In the genomic region with DNA sequence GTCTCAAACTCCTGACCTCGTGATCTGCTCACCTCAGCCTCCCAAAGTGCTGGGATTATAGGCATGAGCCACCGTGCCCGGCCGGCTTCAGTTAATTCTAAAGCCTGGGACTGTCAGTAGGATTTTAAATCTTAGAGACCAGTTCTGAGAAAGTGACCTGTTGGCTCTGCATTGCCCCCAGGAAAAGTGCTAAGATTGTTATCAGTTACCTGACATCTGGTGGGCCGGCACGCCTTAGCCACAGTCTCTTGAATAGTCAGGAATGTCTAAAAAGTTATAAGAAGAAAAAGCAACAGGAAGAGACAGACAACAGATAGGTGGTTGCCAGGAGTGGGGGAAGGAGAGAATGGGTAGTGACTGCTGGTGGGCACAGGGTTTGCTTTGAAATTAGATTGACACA, we compare ENCODE assay signal across 18 cellular contexts. TPM values are rescaled to one million over a fixed set of nuclear protein-coding genes. Genes with fewer than 3 reads are reported as not detected.
DNase-seq lines count a peak whose midpoint lies in the region; ATAC-seq and TF ChIP-seq lines count a peak whose summit lies in the region.
"Had no signal": no experiment of that assay in that cellular context is flagged by ENCODE, and none has a peak within 500 bp of the region (broad histone marks: within the 10 kb centered on the region; RNA-seq: fewer than 3 reads in every experiment).

No MANE protein-coding gene starts in this region.

- H3K4me1 ChIP-seq in vagina = peaks cover 20% of the 10 kb centered on the region
- H3K4me1 ChIP-seq: BLaER1 treated with 17β-estradiol and CSF1 and Interleukin-3, amounts not matched to agents 10 nM and 100 nM had no signal

- intact Hi-C loops in vagina (cut with DNase I) = no loop called here
- intact Hi-C loops in posterior vena cava (cut with DNase I) = no loop called here

- no peak overlapping the region for H3K4me3 Mint-ChIP-seq in central memory CD8-positive, alpha-beta T cell
- H3K4me3 Mint-ChIP-seq in stimulated activated naive B cell treated with anti-CD40 and anti-IgM and Interleukin-4, amounts not matched to agents 10 μg/mL and 1 μg/mL and 100 μg/mL, for 72 hours = no peak overlapping the region
- H3K4me3 Mint-ChIP-seq: GM23338 had no signal

- H3K9me3 ChIP-seq in SK-N-MC (ENCODE audit: low read depth, low read length) (no peaks in the 10 kb centered on the region), vagina (no peaks in the 10 kb centered on the region)

- H3K4me1 Mint-ChIP-seq in central memory CD8-positive, alpha-beta T cell = peaks cover 59% of the 10 kb centered on the region
- H3K4me1 Mint-ChIP-seq in stimulated activated naive B cell treated with anti-CD40 and anti-IgM and Interleukin-4, amounts not matched to agents 10 μg/mL and 1 μg/mL and 100 μg/mL, for 72 hours = peaks cover 19 to 46% of the 10 kb centered on the region in 2 donors
- H3K4me1 Mint-ChIP-seq: GM23338 had no signal

- peak overlapping the region; percentile 12 for H3K27ac Mint-ChIP-seq in central memory CD8-positive, alpha-beta T cell (ENCODE audit: low read depth)
- H3K27ac Mint-ChIP-seq in stimulated activated naive B cell treated with anti-CD40 and anti-IgM and Interleukin-4, amounts not matched to agents 10 μg/mL and 1 μg/mL and 100 μg/mL, for 72 hours = peak overlapping the region; percentile 1
- H3K27ac Mint-ChIP-seq: CD4-positive, CD25-positive, alpha-beta regulatory T cell; GM23338 had no signal

- no peaks in the 10 kb centered on the region for H3K27me3 ChIP-seq in vagina
- H3K27me3 ChIP-seq: BLaER1 treated with 17β-estradiol and CSF1 and Interleukin-3, amounts not matched to agents 10 nM and 100 nM had no signal

- H3K36me3 Mint-ChIP-seq in central memory CD8-positive, alpha-beta T cell (ENCODE audit: insufficient read depth) = peaks cover 1% of the 10 kb centered on the region
- peaks cover 8 to 14% of the 10 kb centered on the region in 2 donors for H3K36me3 Mint-ChIP-seq in stimulated activated naive B cell treated with anti-CD40 and anti-IgM and Interleukin-4, amounts not matched to agents 10 μg/mL and 1 μg/mL and 100 μg/mL, for 72 hours

- DNase-seq in DMS 273 (lab: John Stamatoyannopoulos, UW; ENCODE audit: unreplicated experiment) (peak; percentile 25), DMS 273 treated with DMSO at 0.1 percent for 48 hours (lab: John Stamatoyannopoulos, UW) (no peak), SK-N-MC (ENCODE audit: low read depth, low spot score) (no peak), vagina (ENCODE audit: extremely low spot score in 2 of 2) (no peak), posterior vena cava (ENCODE audit: low spot score) (no peak)
- DNase-seq in central memory CD8-positive, alpha-beta T cell (ENCODE audit: low spot score in 2 of 2) = no peak
- no peak for DNase-seq in stimulated activated naive B cell treated with anti-CD40 and anti-IgM and Interleukin-4, amounts not matched to agents 10 μg/mL and 1 μg/mL and 100 μg/mL, for 72 hours
- DNase-seq: Calu3; CD4-positive, CD25-positive, alpha-beta regulatory T cell; DMS153; DND-41; H7 had no signal

- no peaks in the 10 kb centered on the region for H3K9me3 Mint-ChIP-seq in central memory CD8-positive, alpha-beta T cell
- no peaks in the 10 kb centered on the region for H3K9me3 Mint-ChIP-seq in stimulated activated naive B cell treated with anti-CD40 and anti-IgM and Interleukin-4, amounts not matched to agents 10 μg/mL and 1 μg/mL and 100 μg/mL, for 72 hours
- H3K9me3 Mint-ChIP-seq: CD4-positive, CD25-positive, alpha-beta regulatory T cell; GM23338 had no signal

- H3K4me3 ChIP-seq in SK-N-MC (no peak overlapping the region), vagina (no peak overlapping the region)
- H3K4me3 ChIP-seq: BLaER1 treated with 17β-estradiol and CSF1 and Interleukin-3, amounts not matched to agents 10 nM and 100 nM; GM12878; GM23338 had no signal

- H3K27ac ChIP-seq in SK-N-MC (peak overlapping the region; percentile 67; the same call in 1 of the 2 replicates), vagina (no peak overlapping the region)
- H3K27ac ChIP-seq: 22Rv1; BLaER1 treated with 17β-estradiol and CSF1 and Interleukin-3, amounts not matched to agents 10 nM and 100 nM; HL-60 had no signal

- TF ChIP-seq CTCF in vagina (IDR thresholded peaks at IDR 0.05) = no peak

- H3K36me3 ChIP-seq in SK-N-MC (ENCODE audit: insufficient read depth, low read length) = peaks cover 1% of the 10 kb centered on the region; the same call in 1 of the 2 replicates
- H3K36me3 ChIP-seq in vagina = no peaks in the 10 kb centered on the region

- no peaks in the 10 kb centered on the region for H3K27me3 Mint-ChIP-seq in central memory CD8-positive, alpha-beta T cell
- no peaks in the 10 kb centered on the region for H3K27me3 Mint-ChIP-seq in stimulated activated naive B cell treated with anti-CD40 and anti-IgM and Interleukin-4, amounts not matched to agents 10 μg/mL and 1 μg/mL and 100 μg/mL, for 72 hours
- H3K27me3 Mint-ChIP-seq: CD4-positive, CD25-positive, alpha-beta regulatory T cell had no signal

- no peak for TF ChIP-seq POLR2A in vagina (IDR thresholded peaks at IDR 0.05)

- H3K9ac ChIP-seq in SK-N-MC (ENCODE audit: insufficient read length) = no peak overlapping the region
- H3K9ac ChIP-seq: BLaER1 treated with 17β-estradiol and CSF1 and Interleukin-3, amounts not matched to agents 10 nM and 100 nM had no signal

- no peak for ATAC-seq in central memory CD8-positive, alpha-beta T cell (replicated peaks; ENCODE audit: extremely low read depth, poor library complexity, severe bottlenecking)
- ATAC-seq in stimulated activated naive B cell treated with anti-CD40 and anti-IgM and Interleukin-4, amounts not matched to agents 10 μg/mL and 1 μg/mL and 100 μg/mL, for 72 hours (replicated peaks) = no peak
- no peak for ATAC-seq in GM21360 (IDR thresholded peaks at IDR 0.05; ENCODE audit: unreplicated experiment)
- ATAC-seq: GM12878, GM23338 had no signal

RNA-seq across cellular contexts. Expression of a gene that starts 35.1 kb away (rescaled TPM):
- 40.0 TPM for total RNA-seq in vagina
- 10 to 100 TPM; 32.9 to 41.4 TPM for total RNA-seq in posterior vena cava
